8 cellular contexts compared by ENCODE assay signal in the genomic region with DNA sequence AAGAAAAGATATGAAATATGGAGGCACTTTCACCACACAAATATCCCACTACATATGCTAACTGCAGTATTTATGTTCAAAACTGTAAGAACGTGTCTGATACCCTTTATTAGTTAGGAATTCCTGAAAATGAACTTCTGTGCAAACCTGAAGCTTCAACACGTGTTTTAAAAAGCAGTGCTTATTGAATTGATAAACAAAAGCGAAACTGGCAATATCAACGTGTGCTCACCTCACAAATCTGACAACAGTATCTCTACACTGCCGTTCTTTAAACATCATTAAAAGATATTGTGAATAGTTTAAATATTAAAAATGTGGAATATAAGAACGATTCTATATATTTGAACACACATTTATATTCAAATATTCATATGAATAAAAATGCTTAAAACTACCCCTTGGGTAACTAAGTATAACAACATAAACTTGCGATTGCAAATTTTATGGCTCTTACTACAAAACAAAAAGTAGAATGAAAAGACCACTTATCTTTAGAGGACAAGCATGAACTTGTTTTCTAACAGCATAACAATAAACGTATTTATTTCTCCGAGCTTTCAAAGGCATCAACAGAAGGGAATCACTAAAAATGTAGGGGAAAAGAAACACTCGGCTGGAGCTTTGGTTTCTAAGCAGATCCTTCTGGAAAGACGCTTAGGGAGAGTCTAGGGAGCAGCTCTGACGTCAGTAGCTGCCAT. TPM values are rescaled to one million over a fixed set of nuclear protein-coding genes. Genes with fewer than 3 reads are reported as not detected.
A peak's percentile ranks its signal among the peaks of the same experiment; 100 is the strongest.
DNase-seq lines count a peak whose midpoint lies in the region; ATAC-seq and TF ChIP-seq lines count a peak whose summit lies in the region.

Gene LRP2BP, minus strand, starts transcription at position 670 of the 701 bp plus-strand sequence. CDS start 17,738 bp downstream, outside the sequence.

- H3K36me3 Mint-ChIP-seq in nephron (ENCODE audit: low read depth), result peaks cover 21% of the 10 kb centered on the region

- H2AFZ ChIP-seq in GM23248, result peak within 1 kb of the TSS; percentile 88

- peaks cover 4% of the 10 kb centered on the region for H3K9me3 Mint-ChIP-seq in nephron

- H3K36me3 ChIP-seq in GM23248 (ENCODE audit: low read depth), result peaks cover 13% of the 10 kb centered on the region; the same call in 1 of the 2 replicates

- peaks cover 27% of the 10 kb centered on the region for H3K4me1 ChIP-seq in GM23248 (ENCODE audit: insufficient read depth)

- peak within 1 kb of the TSS; percentile 91 to 97 (median 95) for H3K27ac Mint-ChIP-seq in nephron

- H3F3A ChIP-seq in GM23248 (ENCODE audit: insufficient read depth), result peaks cover 23% of the 10 kb centered on the region

- no peak for ATAC-seq in SK-N-SH treated with all-trans-retinoic acid at 6 μM for 48 hours
- ATAC-seq in HG02852 (IDR thresholded peaks at IDR 0.05; ENCODE audit: unreplicated experiment), result no peak

- H3K27me3 ChIP-seq in GM23248 (replicated peaks; ENCODE audit: insufficient read depth), result no peaks in the 10 kb centered on the region

- in situ Hi-C loops in GM23248 (cut with MboI), result no loop called here

- H3K27me3 Mint-ChIP-seq in nephron (ENCODE audit: low read depth), result no peaks in the 10 kb centered on the region

- peak within 1 kb of the TSS; percentile 81 for H3K27ac ChIP-seq in GM23248

- no peaks in the 10 kb centered on the region for H3K9me2 ChIP-seq in GM23248 (ENCODE audit: insufficient read depth)

- H3K9ac ChIP-seq in GM23248, result peak within 1 kb of the TSS; percentile 84

- H3K79me2 ChIP-seq in GM23248 (ENCODE audit: insufficient read depth), result no peaks in the 10 kb centered on the region; the same call in 1 of the 2 replicates

- peak within 1 kb of the TSS; percentile 98 for H3K4me2 ChIP-seq in GM23248 (ENCODE audit: unreplicated experiment)

- H3K9me3 ChIP-seq in GM23248 (ENCODE audit: low read depth), result no peaks in the 10 kb centered on the region

- peak within 1 kb of the TSS; percentile 90 to 94 (median 93) for H3K4me3 Mint-ChIP-seq in nephron

- TF ChIP-seq CTCF in AG09309 (IDR thresholded peaks at IDR 0.05; ENCODE audit: control insufficient read depth, insufficient read depth, low read depth, low read length, missing control alignments), result no peak
- TF ChIP-seq CTCF in nephron (IDR thresholded peaks at IDR 0.05; ENCODE audit: unreplicated experiment in 3 of 3), result no peak

- peaks cover 28% of the 10 kb centered on the region for H3K4me1 Mint-ChIP-seq in nephron

- H3K4me3 ChIP-seq in AG09309 (ENCODE audit: control insufficient read depth, low read depth, low read length) (peak within 1 kb of the TSS; percentile 61), GM23248 (peak within 1 kb of the TSS; percentile 93)

- DNase-seq in AG09309 (ENCODE audit: low read depth), result peak; percentile 79
- DNase-seq in GM23248, result peak; percentile 36
- peak; percentile 70 for DNase-seq in epidermal melanocyte (ENCODE audit: insufficient read length, low spot score)
- no peak for DNase-seq in hepatic stellate cell (ENCODE audit: low spot score)
- DNase-seq in NK-92 treated with Interleukin-12 subunit alpha and Interleukin-12 subunit beta, amount 100 ng/mL, for 24 hours (lab: John Stamatoyannopoulos, UW), result no peak

- whole genome bisulfite sequencing in GM23248 (ENCODE audit: low coverage in 1 of 2, low lambda C conversion rate in 2 of 2, missing lambda C conversion rate in 2 of 2), 2 experiments, result 5 to 10% methylated on average over 12 of the region's 12 CpGs

- H4K20me1 ChIP-seq in GM23248 (ENCODE audit: insufficient read depth), result no peaks in the 10 kb centered on the region

TF ChIP-seq in SK-N-SH treated with all-trans-retinoic acid at 6 μM for 48 hours, 23 proteins besides CTCF, POLR2A, EP300 and RAD21:
- TF ChIP-seq, protein P1, sequence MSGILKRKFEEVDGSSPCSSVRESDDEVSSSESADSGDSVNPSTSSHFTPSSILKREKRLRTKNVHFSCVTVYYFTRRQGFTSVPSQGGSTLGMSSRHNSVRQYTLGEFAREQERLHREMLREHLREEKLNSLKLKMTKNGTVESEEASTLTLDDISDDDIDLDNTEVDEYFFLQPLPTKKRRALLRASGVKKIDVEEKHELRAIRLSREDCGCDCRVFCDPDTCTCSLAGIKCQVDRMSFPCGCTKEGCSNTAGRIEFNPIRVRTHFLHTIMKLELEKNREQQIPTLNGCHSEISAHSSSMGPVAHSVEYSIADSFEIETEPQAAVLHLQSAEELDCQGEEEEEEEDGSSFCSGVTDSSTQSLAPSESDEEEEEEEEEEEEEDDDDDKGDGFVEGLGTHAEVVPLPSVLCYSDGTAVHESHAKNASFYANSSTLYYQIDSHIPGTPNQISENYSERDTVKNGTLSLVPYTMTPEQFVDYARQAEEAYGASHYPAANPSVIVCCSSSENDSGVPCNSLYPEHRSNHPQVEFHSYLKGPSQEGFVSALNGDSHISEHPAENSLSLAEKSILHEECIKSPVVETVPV (CRISPR knock-in tag; IDR thresholded peaks at IDR 0.05), result peak; percentile 39; the same call in 1 of the 2 replicates
- no peak for TF ChIP-seq TCF4 (CRISPR knock-in tag; IDR thresholded peaks at IDR 0.05; ENCODE audit: borderline replicate concordance)

RNA-seq across cellular contexts. Expression of gene LRP2BP, which starts in this region (rescaled TPM):
- 0.13 TPM in 1 of 2 replicates, not detected in the other for total RNA-seq in GM23248 (2014; rRNA removed; shearing (Covaris generic))
- 0.67 and 0.76 TPM in 2 replicates for polyA plus RNA-seq in GM23248 (2016; fragmentation: Nextera tagmentation; extraction: Ambion mirVana)

Comparison
In these comparisons a context has a peak if more than half of its experiments do, and no peak if none do; other contexts are left out.
1. Peak in DNase-seq, H3K4me3 ChIP-seq, H3K27ac ChIP-seq, H3K9ac ChIP-seq and H3K4me2 ChIP-seq in GM23248; RNA of the gene not detected or under 1 TPM.
2. DNase-seq: peak in AG09309 (single experiment) and epidermal melanocyte (single experiment); none in hepatic stellate cell (single experiment) and NK-92 treated with Interleukin-12 subunit alpha and Interleukin-12 subunit beta, amount 100 ng/mL, for 24 hours (single experiment).